Comparison of ENCODE assay signal across 22 cellular contexts in the genomic region with DNA sequence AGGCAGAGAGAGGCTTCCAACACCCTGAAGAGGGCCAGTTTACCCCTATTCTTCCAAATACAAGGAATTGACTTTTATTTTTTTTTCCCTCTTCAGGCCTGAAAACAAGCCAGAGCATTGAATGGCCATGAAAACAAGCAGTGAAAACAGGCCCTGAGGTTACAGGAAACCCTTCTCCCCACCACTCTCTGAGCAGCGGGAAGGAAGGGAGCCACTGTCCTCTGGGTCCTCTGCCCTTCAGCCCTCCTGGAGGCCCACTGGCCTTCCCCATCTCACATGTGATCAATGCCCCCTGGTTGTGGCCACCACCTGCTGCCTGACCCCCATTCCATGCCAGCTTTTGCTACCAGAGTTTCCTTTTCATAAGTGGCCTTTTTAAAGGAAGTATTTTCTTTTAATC. TPM values are rescaled to one million over a fixed set of nuclear protein-coding genes. Genes with fewer than 3 reads are reported as not detected.
DNase-seq lines count a peak whose midpoint lies in the region; ATAC-seq, FAIRE-seq and TF ChIP-seq lines count a peak whose summit lies in the region.
"Had no signal": no experiment of that assay in that cellular context is flagged by ENCODE, and none has a peak within 500 bp of the region (broad histone marks: within the 10 kb centered on the region; RNA-seq: fewer than 3 reads in every experiment).

No MANE protein-coding gene starts in this region.

- no peaks in the 10 kb centered on the region for H4K20me1 ChIP-seq in HepG2 (ENCODE audit: insufficient read depth, low read length)

- 74% methylated on average over 1 of the region's 1 CpG for WGBS in liver
- 35% methylated on average over 1 of the region's 1 CpG for WGBS in HepG2 (ENCODE audit: low lambda C conversion rate)

- TF ChIP-seq EP300 in HepG2 (IDR thresholded peaks at IDR 0.05; ENCODE audit: low read depth in 2 of 2, low read length in 2 of 2) (no peak), HepG2 (CRISPR knock-in tag; IDR thresholded peaks at IDR 0.05; ENCODE audit: borderline replicate concordance) (no peak)

- in situ Hi-C loops in HepG2 (cut with HindIII; ENCODE audit: extremely low pct_ligation_motif_present, low pct_unique_long_range_greater_than_20kb), result no loop called here

- intact Hi-C loops in HepG2 (cut with micrococcal nuclease; ENCODE audit: unreplicated experiment), result loop anchor here (5.0 kb wide), 1 partner anchor 47 kb away; no protein-coding TSS in a partner anchor

- H3K4me3 Mint-ChIP-seq in osteocyte (ENCODE audit: unreplicated experiment), result peak overlapping the region; percentile 42
- H3K4me3 Mint-ChIP-seq: activated CD4-positive, alpha-beta T cell treated with anti-CD3 and anti-CD28 coated beads for 36 hours; activated naive CD8-positive, alpha-beta T cell; activated T-helper 1 cell treated with anti-CD3 and anti-CD28 coated beads, Interleukin-12 subunit alpha, Interleukin-12 subunit beta, Interleukin-2, Interleukin-4 antibody, amounts not matched to agents 30 ng/mL and 10 ng/mL and 1 ng/mL, durations not matched to agents 14 hours and 24 hours and 36 hours had no signal

- TF ChIP-seq CTCF in liver (IDR thresholded peaks at IDR 0.05; ENCODE audit: low read depth, low read length, missing input control) (no peak), HepG2 (CRISPR knock-in tag; IDR thresholded peaks at IDR 0.05) (no peak), osteocyte (IDR thresholded peaks at IDR 0.05) (no peak)

- CTCF ChIA-PET in HepG2 (lab: Yijun Ruan, JAX; ENCODE audit: low intra/inter-chr PET ratio, low total read pairs), result no interaction called here

- H3K27me3 ChIP-seq in liver (ENCODE audit: control insufficient read depth in 4 of 4, insufficient read depth in 4 of 4, low read length in 3 of 4) (no peaks in the 10 kb centered on the region), HepG2 (ENCODE audit: control insufficient read depth in 1 of 2, insufficient read depth in 2 of 2, low read length in 2 of 2) (peaks cover 11 to 41% of the 10 kb centered on the region in 2 experiments; a peak in 4 of 5 replicates)
- H3K27me3 ChIP-seq: vagina had no signal

- peak overlapping the region; percentile 70 for H3K27ac Mint-ChIP-seq in osteocyte (ENCODE audit: unreplicated experiment)
- H3K27ac Mint-ChIP-seq: activated CD4-positive, alpha-beta T cell treated with anti-CD3 and anti-CD28 coated beads for 36 hours; activated naive CD8-positive, alpha-beta T cell; activated T-helper 1 cell treated with anti-CD3 and anti-CD28 coated beads, Interleukin-12 subunit alpha, Interleukin-12 subunit beta, Interleukin-2, Interleukin-4 antibody, amounts not matched to agents 30 ng/mL and 10 ng/mL and 1 ng/mL, durations not matched to agents 14 hours and 24 hours and 36 hours had no signal

- H2AFZ ChIP-seq in HepG2 (ENCODE audit: low read length), result no peak overlapping the region

- H3K27ac ChIP-seq in liver (ENCODE audit: low read depth in 1 of 2, low read length in 2 of 2) (no peak overlapping the region), HepG2 (ENCODE audit: extremely low read length, insufficient read depth, low read length) (no peak overlapping the region)
- H3K27ac ChIP-seq: epithelial cell of prostate, vagina had no signal

- H3K27me3 Mint-ChIP-seq in osteocyte (ENCODE audit: unreplicated experiment), result peaks cover 46% of the 10 kb centered on the region

- POLR2A ChIA-PET in HepG2 (lab: Yijun Ruan, JAX), result no interaction called here

- TF ChIP-seq POLR2A in HepG2 (IDR thresholded peaks at IDR 0.05; ENCODE audit: insufficient read depth in 1 of 2, low read depth in 2 of 2, low read length in 2 of 2), result no peak
- TF ChIP-seq POLR2A in GM12892 (IDR thresholded peaks at IDR 0.05; ENCODE audit: low read depth, low read length), result no peak

- no peak overlapping the region for H3K4me2 ChIP-seq in HepG2 (ENCODE audit: low read depth, low read length)

- H3K9me3 ChIP-seq in liver (ENCODE audit: control insufficient read depth in 4 of 4, low read length in 3 of 4) (no peaks in the 10 kb centered on the region), HepG2 (ENCODE audit: low read length) (no peaks in the 10 kb centered on the region)
- H3K9me3 ChIP-seq: vagina had no signal

- TF ChIP-seq RAD21 in liver (IDR thresholded peaks at IDR 0.05), result no peak
- TF ChIP-seq RAD21 in HepG2 (CRISPR knock-in tag; IDR thresholded peaks at IDR 0.05), result no peak

- no peak for FAIRE-seq in HepG2 (lab: Jason Lieb, UNC)
- no peak for FAIRE-seq in GM12892 (lab: Jason Lieb, UNC)
- FAIRE-seq: keratinocyte had no signal

- H3K4me3 ChIP-seq in liver (ENCODE audit: low read depth in 1 of 3, low read length in 3 of 3) (no peak overlapping the region), HepG2 (replicated peaks in 1 of 3; ENCODE audit: insufficient read depth in 1 of 3, low read depth in 2 of 3, low read length in 3 of 3) (no peak overlapping the region)
- H3K4me3 ChIP-seq: vagina had no signal

- no peak overlapping the region for H3K9ac ChIP-seq in liver (ENCODE audit: low read depth in 1 of 2, low read length in 2 of 2)
- no peak overlapping the region for H3K9ac ChIP-seq in HepG2 (ENCODE audit: insufficient read depth, low read depth, low read length)

- H3K4me1 ChIP-seq in liver (ENCODE audit: control insufficient read depth in 4 of 4, insufficient read depth in 4 of 4, low read length in 3 of 4) (peaks cover 6 to 24% (median 21%) of the 10 kb centered on the region in 4 donors), HepG2 (ENCODE audit: insufficient read depth, low read length) (peaks cover 27% of the 10 kb centered on the region)

- H3K36me3 ChIP-seq in liver (ENCODE audit: control insufficient read depth in 4 of 4, insufficient read depth in 3 of 4, low read depth in 1 of 4, low read length in 3 of 4) (no peaks in the 10 kb centered on the region), HepG2 (replicated peaks in 1 of 2; ENCODE audit: control insufficient read depth in 1 of 2, insufficient read depth in 2 of 2, low read length in 2 of 2) (no peaks in the 10 kb centered on the region)
- H3K36me3 ChIP-seq: vagina had no signal

- DNase-seq in HepG2 (ENCODE audit: low spot score), result no peak
- DNase-seq in foreskin melanocyte, result peak; percentile 40
- no peak for DNase-seq in osteocyte (ENCODE audit: extremely low spot score, unreplicated experiment)
- no peak for DNase-seq in amniotic stem cell (lab: John Stamatoyannopoulos, UW)
- DNase-seq in GM12892 (ENCODE audit: insufficient read length), result no peak
- DNase-seq in central memory CD4-positive, alpha-beta T cell, result no peak
- DNase-seq: activated CD4-positive, alpha-beta T cell treated with anti-CD3 and anti-CD28 coated beads for 36 hours; dermis blood vessel endothelial cell; DMS 273 treated with DMSO at 0.1 percent for 48 hours; HCEC 1CT; NCI-H1436 treated with DMSO at 0.1 percent for 48 hours; NCI-H524 treated with DMSO at 0.1 percent for 48 hours; Right ventricle myocardium superior; T-helper 1 cell had no signal

- H3K36me3 Mint-ChIP-seq in osteocyte (ENCODE audit: unreplicated experiment), result no peaks in the 10 kb centered on the region
- H3K36me3 Mint-ChIP-seq: activated naive CD8-positive, alpha-beta T cell had no signal

- peaks cover 29% of the 10 kb centered on the region for H3K4me1 Mint-ChIP-seq in osteocyte (ENCODE audit: unreplicated experiment)
- H3K4me1 Mint-ChIP-seq: activated CD4-positive, alpha-beta T cell treated with anti-CD3 and anti-CD28 coated beads for 36 hours had no signal

- H3K79me2 ChIP-seq in HepG2 (ENCODE audit: insufficient read depth, low read length), result no peaks in the 10 kb centered on the region

- no TSS peak for BruUV-seq in HepG2 (replicated peaks; lab: Mats Ljungman, UMichigan)

- ATAC-seq in HepG2, result no peak
- no peak for ATAC-seq in HG03442 (IDR thresholded peaks at IDR 0.05; ENCODE audit: unreplicated experiment)
- ATAC-seq: activated CD4-positive, alpha-beta T cell treated with anti-CD3 and anti-CD28 coated beads for 36 hours had no signal

- no peaks in the 10 kb centered on the region for H3K9me3 Mint-ChIP-seq in osteocyte (ENCODE audit: unreplicated experiment)
- H3K9me3 Mint-ChIP-seq: activated T-helper 1 cell treated with anti-CD3 and anti-CD28 coated beads, Interleukin-12 subunit alpha, Interleukin-12 subunit beta, Interleukin-2, Interleukin-4 antibody, amounts not matched to agents 30 ng/mL and 10 ng/mL and 1 ng/mL, durations not matched to agents 14 hours and 24 hours and 36 hours had no signal

RNA-seq across cellular contexts. Expression of gene PDYN, which starts 44.1 kb away (rescaled TPM):
- total RNA-seq in liver, result not detected
- not detected for polyA plus RNA-seq in liver
- not detected in 2 replicates for total RNA-seq in HepG2 (2016; rRNA removed; fragmentation: Illumina TruSeq; extraction: Trizol)
- not detected in 2 replicates for total RNA-seq in HepG2 (2016; cell fraction: cytosol; rRNA removed; fragmentation: Illumina TruSeq; extraction: Trizol; ENCODE audit: low read depth)
- total RNA-seq in HepG2 (2016; cell fraction: insoluble cytoplasmic fraction; rRNA removed; fragmentation: Illumina TruSeq; extraction: Trizol), result not detected in 2 replicates
- not detected in 2 replicates for total RNA-seq in HepG2 (2016; cell fraction: membrane; rRNA removed; fragmentation: Illumina TruSeq; extraction: Trizol)
- total RNA-seq in HepG2 (2016; cell fraction: nucleus; rRNA removed; fragmentation: Illumina TruSeq; extraction: Trizol), result not detected in 2 replicates
- polyA plus RNA-seq in HepG2 (2011; rRNA removed), result not detected in 2 replicates
- polyA plus RNA-seq in HepG2 (2011; cell fraction: cytosol; rRNA removed), result not detected in 2 replicates
- polyA plus RNA-seq in HepG2 (2011; cell fraction: nucleus; rRNA removed), result not detected in 2 replicates
- polyA plus RNA-seq in HepG2 (2012), result not detected in 2 replicates
- polyA plus RNA-seq in HepG2 (2016; cell fraction: cytosol; fragmentation: Illumina TruSeq; extraction: Trizol; ENCODE audit: low read depth), result not detected in 2 replicates
- not detected in 2 replicates for polyA plus RNA-seq in HepG2 (2016; cell fraction: insoluble cytoplasmic fraction; fragmentation: Illumina TruSeq; extraction: Trizol; ENCODE audit: low read depth)
- not detected in 2 replicates for polyA plus RNA-seq in HepG2 (2016; cell fraction: membrane; fragmentation: Illumina TruSeq; extraction: Trizol; ENCODE audit: low read depth)
- polyA plus RNA-seq in HepG2 (2016; cell fraction: nucleus; fragmentation: Illumina TruSeq; extraction: Trizol; ENCODE audit: insufficient read depth, low read depth), result not detected in 2 replicates
- polyA minus RNA-seq in HepG2 (2011; rRNA and poly(A)+ RNA removed; ENCODE audit: low replicate concordance), result not detected in 2 replicates
- not detected in 2 replicates for polyA minus RNA-seq in HepG2 (2011; cell fraction: cytosol; rRNA and poly(A)+ RNA removed)
- polyA minus RNA-seq in HepG2 (2011; cell fraction: nucleus; rRNA and poly(A)+ RNA removed), result not detected in 2 replicates
- total RNA-seq in osteocyte, result not detected in 2 replicates
- polyA plus RNA-seq in GM12892 (2012; ENCODE audit: missing spikeins), result not detected
- total RNA-seq: activated CD4-positive, alpha-beta T cell treated with anti-CD3 and anti-CD28 coated beads for 36 hours; activated T-helper 1 cell treated with anti-CD3 and anti-CD28 coated beads, Interleukin-12 subunit alpha, Interleukin-12 subunit beta, Interleukin-2, Interleukin-4 antibody, amounts not matched to agents 30 ng/mL and 10 ng/mL and 1 ng/mL, durations not matched to agents 14 hours and 24 hours and 36 hours; dermis blood vessel endothelial cell; G401; Right ventricle myocardium superior; vagina had no signal
- polyA plus RNA-seq: keratinocyte had no signal

RNA-seq across cellular contexts. Expression of gene SIRPA, which starts 54.5 kb away (rescaled TPM):
- 10 to 100 TPM in 1 of 2 donors, 1 to 10 TPM in 1; 5.4 to 29.6 TPM for total RNA-seq in liver
- 10 to 100 TPM; 16.7 to 47.5 TPM for polyA plus RNA-seq in liver
- 13.1 and 17.6 TPM in 2 replicates for total RNA-seq in HepG2 (2016; rRNA removed; fragmentation: Illumina TruSeq; extraction: Trizol)
- total RNA-seq in HepG2 (2016; cell fraction: cytosol; rRNA removed; fragmentation: Illumina TruSeq; extraction: Trizol; ENCODE audit: low read depth), result 7.1 and 7.6 TPM in 2 replicates
- total RNA-seq in HepG2 (2016; cell fraction: insoluble cytoplasmic fraction; rRNA removed; fragmentation: Illumina TruSeq; extraction: Trizol), result 12.0 and 17.3 TPM in 2 replicates
- 23.3 and 25.2 TPM in 2 replicates for total RNA-seq in HepG2 (2016; cell fraction: membrane; rRNA removed; fragmentation: Illumina TruSeq; extraction: Trizol)
- total RNA-seq in HepG2 (2016; cell fraction: nucleus; rRNA removed; fragmentation: Illumina TruSeq; extraction: Trizol), result 17.5 and 21.7 TPM in 2 replicates
- polyA plus RNA-seq in HepG2 (2011; rRNA removed), result 6.8 and 7.2 TPM in 2 replicates
- 5.4 and 6.5 TPM in 2 replicates for polyA plus RNA-seq in HepG2 (2011; cell fraction: cytosol; rRNA removed)
- 9.1 and 9.3 TPM in 2 replicates for polyA plus RNA-seq in HepG2 (2011; cell fraction: nucleus; rRNA removed)
- polyA plus RNA-seq in HepG2 (2012), result 2.7 and 4.8 TPM in 2 replicates
- 20.1 and 21.9 TPM in 2 replicates for polyA plus RNA-seq in HepG2 (2016; cell fraction: cytosol; fragmentation: Illumina TruSeq; extraction: Trizol; ENCODE audit: low read depth)
- 23.3 and 30.2 TPM in 2 replicates for polyA plus RNA-seq in HepG2 (2016; cell fraction: insoluble cytoplasmic fraction; fragmentation: Illumina TruSeq; extraction: Trizol; ENCODE audit: low read depth)
- 44.9 and 45.6 TPM in 2 replicates for polyA plus RNA-seq in HepG2 (2016; cell fraction: membrane; fragmentation: Illumina TruSeq; extraction: Trizol; ENCODE audit: low read depth)
- polyA plus RNA-seq in HepG2 (2016; cell fraction: nucleus; fragmentation: Illumina TruSeq; extraction: Trizol; ENCODE audit: insufficient read depth, low read depth), result 53.5 and 55.1 TPM in 2 replicates
- polyA minus RNA-seq in HepG2 (2011; rRNA and poly(A)+ RNA removed; ENCODE audit: low replicate concordance), result 0.05 and 6.2 TPM in 2 replicates
- polyA minus RNA-seq in HepG2 (2011; cell fraction: cytosol; rRNA and poly(A)+ RNA removed), result 2.5 and 3.8 TPM in 2 replicates
- polyA minus RNA-seq in HepG2 (2011; cell fraction: nucleus; rRNA and poly(A)+ RNA removed), result 2.4 and 2.6 TPM in 2 replicates
- total RNA-seq in osteocyte, result 12.4 and 13.0 TPM in 2 replicates
- 4.3 TPM for polyA plus RNA-seq in GM12892 (2012; ENCODE audit: missing spikeins)
- total RNA-seq: activated T-helper 1 cell treated with anti-CD3 and anti-CD28 coated beads, Interleukin-12 subunit alpha, Interleukin-12 subunit beta, Interleukin-2, Interleukin-4 antibody, amounts not matched to agents 30 ng/mL and 10 ng/mL and 1 ng/mL, durations not matched to agents 14 hours and 24 hours and 36 hours had no signal
